23 cellular contexts compared by ENCODE assay signal in the genomic region with DNA sequence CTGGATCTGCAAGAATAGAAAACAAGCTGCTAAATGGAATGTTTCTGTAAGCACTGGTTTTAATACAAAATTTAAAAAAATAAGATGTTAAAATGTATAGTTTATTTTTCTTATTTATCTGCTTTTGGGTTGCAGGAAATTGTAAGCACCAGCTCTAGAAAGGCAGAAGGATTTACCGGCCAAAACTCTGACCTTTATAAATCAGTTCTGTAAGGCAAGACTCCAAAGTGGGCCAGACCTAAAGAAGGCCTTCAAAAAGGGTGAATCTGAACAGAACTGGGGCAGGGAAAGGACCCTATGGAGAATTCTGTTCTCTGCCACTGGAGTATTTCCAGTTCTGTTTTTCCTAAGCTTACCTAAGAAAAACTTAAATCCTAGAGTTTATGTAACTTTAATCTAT.
"Had no signal": no experiment of that assay in that cellular context is flagged by ENCODE, and none has a peak within 500 bp of the region (broad histone marks: within the 10 kb centered on the region; RNA-seq: fewer than 3 reads in every experiment).

No MANE protein-coding gene starts in this region.

- H3K27ac ChIP-seq: colonic mucosa, coronary artery, epithelial cell of prostate, esophagus muscularis mucosa, esophagus squamous epithelium, foreskin keratinocyte, gastrocnemius medialis, gastroesophageal sphincter, heart left ventricle had no signal

- H3K4me3 ChIP-seq: colonic mucosa, coronary artery, dorsolateral prefrontal cortex, esophagus muscularis mucosa, esophagus squamous epithelium, gastrocnemius medialis, gastroesophageal sphincter, heart left ventricle had no signal

- H3K9me3 ChIP-seq: colonic mucosa, esophagus muscularis mucosa, gastrocnemius medialis, gastroesophageal sphincter, heart left ventricle had no signal

- ATAC-seq: effector memory CD8-positive, alpha-beta T cell; esophagus mucosa; foreskin keratinocyte; gastrocnemius medialis; gastroesophageal sphincter had no signal

- H3K27me3 ChIP-seq: colonic mucosa, dorsolateral prefrontal cortex, esophagus muscularis mucosa, esophagus squamous epithelium, foreskin keratinocyte, gastrocnemius medialis, gastroesophageal sphincter, heart left ventricle had no signal

- H3K4me1 ChIP-seq: colonic mucosa, esophagus squamous epithelium, foreskin keratinocyte, gastrocnemius medialis had no signal

- DNase-seq: colonic mucosa; cortex of kidney; dermis blood vessel endothelial cell; dorsolateral prefrontal cortex; effector CD4-positive, alpha-beta T cell; effector CD8-positive, alpha-beta T cell; effector memory CD4-positive, alpha-beta T cell; effector memory CD8-positive, alpha-beta T cell; endodermal cell; erythroblast; esophagus squamous epithelium; foreskin fibroblast; foreskin keratinocyte; foreskin melanocyte; gastrocnemius medialis; glutamatergic neuron; head of caudate nucleus; heart left ventricle had no signal
